8 cellular contexts compared by ENCODE assay signal in genomic region chr10:73246783-73247508, GRCh38. TPM values are rescaled to one million over a fixed set of nuclear protein-coding genes. Genes with fewer than 3 reads are reported as not detected.
DNase-seq lines count a peak whose midpoint lies in the region; ATAC-seq and TF ChIP-seq lines count a peak whose summit lies in the region.

A gene with protein sequence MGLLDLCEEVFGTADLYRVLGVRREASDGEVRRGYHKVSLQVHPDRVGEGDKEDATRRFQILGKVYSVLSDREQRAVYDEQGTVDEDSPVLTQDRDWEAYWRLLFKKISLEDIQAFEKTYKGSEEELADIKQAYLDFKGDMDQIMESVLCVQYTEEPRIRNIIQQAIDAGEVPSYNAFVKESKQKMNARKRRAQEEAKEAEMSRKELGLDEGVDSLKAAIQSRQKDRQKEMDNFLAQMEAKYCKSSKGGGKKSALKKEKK (minus strand): TSS chr10:73247255. CDS start chr10:73247189, 66 bp downstream.

- peaks cover 78% of the 10 kb centered on the region for H3K4me1 Mint-ChIP-seq in activated CD4-positive, alpha-beta T cell treated with anti-CD3 and anti-CD28 coated beads, Interleukin-2, amount 10 ng/mL, durations not matched to agents 7 days and 5 days

- POLR2A ChIA-PET in activated CD4-positive, alpha-beta T cell treated with anti-CD3 and anti-CD28 coated beads, Interleukin-2, amount 10 ng/mL, durations not matched to agents 7 days and 5 days (lab: Charles Lee) = interaction anchor here (0.5 to 1.5 kb wide), 10 partner anchors 8 to 1498 kb away, joined by 3 to 10 read pairs (median 3); partner anchors contain the start of genes ANXA7, ECD, FAM149B1 and P4HA1

- DNase-seq in NCI-H526 (lab: John Stamatoyannopoulos, UW) (peak; percentile 78 to 95), dedifferentiated amniotic fluid mesenchymal stem cell (ENCODE audit: extremely low spot score) (peak; percentile 86), left lung (peak; percentile 96 to 99)
- peak; percentile 97 for DNase-seq in activated CD4-positive, alpha-beta T cell treated with anti-CD3 and anti-CD28 coated beads, Interleukin-2, amount 10 ng/mL, durations not matched to agents 7 days and 5 days
- peak; percentile 99 for DNase-seq in stimulated activated CD4-positive, alpha-beta T cell treated with anti-CD3 and anti-CD28 coated beads, Interleukin-2, amount 100 ng/mL, for 48 hours

- no peaks in the 10 kb centered on the region for H3K9me3 ChIP-seq in BLaER1 treated with 17β-estradiol and CSF1 and Interleukin-3, amounts not matched to agents 10 nM and 100 nM (replicated peaks in 1 of 11)
- H3K9me3 ChIP-seq in left lung = no peaks in the 10 kb centered on the region

- peak within 1 kb of the TSS; percentile 71 to 95 (median 87) for H3K4me2 ChIP-seq in BLaER1 treated with 17β-estradiol and CSF1 and Interleukin-3, amounts not matched to agents 10 nM and 100 nM

- H3K4me3 ChIP-seq in BLaER1 treated with 17β-estradiol and CSF1 and Interleukin-3, amounts not matched to agents 10 nM and 100 nM = peak within 1 kb of the TSS; percentile 74 to 96 (median 85)
- H3K4me3 ChIP-seq in left lung = peak within 1 kb of the TSS; percentile 86 to 93

- H3K4me3 Mint-ChIP-seq in activated CD4-positive, alpha-beta T cell treated with anti-CD3 and anti-CD28 coated beads, Interleukin-2, amount 10 ng/mL, durations not matched to agents 7 days and 5 days = peak within 1 kb of the TSS; percentile 100

- peaks cover 75% of the 10 kb centered on the region for H3K36me3 Mint-ChIP-seq in activated CD4-positive, alpha-beta T cell treated with anti-CD3 and anti-CD28 coated beads, Interleukin-2, amount 10 ng/mL, durations not matched to agents 7 days and 5 days (ENCODE audit: low read depth)

- peaks cover 35 to 77% (median 64%) of the 10 kb centered on the region in 11 experiments for H3K36me3 ChIP-seq in BLaER1 treated with 17β-estradiol and CSF1 and Interleukin-3, amounts not matched to agents 10 nM and 100 nM
- H3K36me3 ChIP-seq in left lung = peaks cover 0 to 54% of the 10 kb centered on the region in 2 donors

- CTCF ChIA-PET in activated CD4-positive, alpha-beta T cell treated with anti-CD3 and anti-CD28 coated beads, Interleukin-2, amount 10 ng/mL, durations not matched to agents 7 days and 5 days (lab: Charles Lee) = interaction anchor here (0.9 to 1.5 kb wide), 3 partner anchors 20 to 168 kb away, joined by 4 to 5 read pairs (median 5); no protein-coding TSS in a partner anchor

- no peaks in the 10 kb centered on the region for H3K27me3 Mint-ChIP-seq in activated CD4-positive, alpha-beta T cell treated with anti-CD3 and anti-CD28 coated beads, Interleukin-2, amount 10 ng/mL, durations not matched to agents 7 days and 5 days

- peaks cover 0 to 26% (median 14%) of the 10 kb centered on the region in 11 experiments; a peak in 12 of 22 replicates for H4K20me1 ChIP-seq in BLaER1 treated with 17β-estradiol and CSF1 and Interleukin-3, amounts not matched to agents 10 nM and 100 nM

- H3K9me3 Mint-ChIP-seq in activated CD4-positive, alpha-beta T cell treated with anti-CD3 and anti-CD28 coated beads, Interleukin-2, amount 10 ng/mL, durations not matched to agents 7 days and 5 days = no peaks in the 10 kb centered on the region

- H3K27me3 ChIP-seq in BLaER1 treated with 17β-estradiol and CSF1 and Interleukin-3, amounts not matched to agents 10 nM and 100 nM = no peaks in the 10 kb centered on the region
- no peaks in the 10 kb centered on the region for H3K27me3 ChIP-seq in left lung

- intact Hi-C loops in left lung (cut with DNase I) = no loop called here

- ATAC-seq in GM19324 (IDR thresholded peaks at IDR 0.05; ENCODE audit: low FRiP score, unreplicated experiment) (peak; percentile 89), HG03469 (IDR thresholded peaks at IDR 0.05; ENCODE audit: unreplicated experiment) (peak; percentile 50), left lung (peak; percentile 94)

- H3K9ac ChIP-seq in BLaER1 treated with 17β-estradiol and CSF1 and Interleukin-3, amounts not matched to agents 10 nM and 100 nM = peak within 1 kb of the TSS; percentile 80 to 94 (median 91)

- peak within 1 kb of the TSS; percentile 98 for H3K27ac Mint-ChIP-seq in activated CD4-positive, alpha-beta T cell treated with anti-CD3 and anti-CD28 coated beads, Interleukin-2, amount 10 ng/mL, durations not matched to agents 7 days and 5 days

- H3K27ac ChIP-seq in BLaER1 treated with 17β-estradiol and CSF1 and Interleukin-3, amounts not matched to agents 10 nM and 100 nM = peak within 1 kb of the TSS; percentile 43 to 93 (median 87); a peak in 21 of 22 replicates
- H3K27ac ChIP-seq in left lung = peak within 1 kb of the TSS; percentile 68 to 84

- peaks cover 64 to 79% (median 74%) of the 10 kb centered on the region in 10 experiments for H3K4me1 ChIP-seq in BLaER1 treated with 17β-estradiol and CSF1 and Interleukin-3, amounts not matched to agents 10 nM and 100 nM
- H3K4me1 ChIP-seq in left lung = peaks cover 20 to 52% of the 10 kb centered on the region in 2 donors

- no peak for TF ChIP-seq CTCF in left lung (IDR thresholded peaks at IDR 0.05)

RNA-seq across cellular contexts. Expression of the gene that starts here (rescaled TPM):
- total RNA-seq in activated CD4-positive, alpha-beta T cell treated with anti-CD3 and anti-CD28 coated beads, Interleukin-2, amount 10 ng/mL, durations not matched to agents 7 days and 5 days = 10 to 100 TPM; 54.8 to 63.6 TPM
- 10 to 100 TPM; 14.6 to 17.6 TPM for total RNA-seq in left lung

Comparison
In these comparisons a context has a peak if more than half of its experiments do, and no peak if none do; other contexts are left out.
1. Peak in every context shown above with its lines: DNase-seq, ATAC-seq, H3K4me3 ChIP-seq and H3K27ac ChIP-seq.